ENCODE assay signal across 14 cellular contexts in genomic region chr9:124593080-124594058, GRCh38.
DNase-seq lines count a peak whose midpoint lies in the region; ATAC-seq and TF ChIP-seq lines count a peak whose summit lies in the region.
"Had no signal": no experiment of that assay in that cellular context is flagged by ENCODE, and none has a peak within 500 bp of the region (broad histone marks: within the 10 kb centered on the region; RNA-seq: fewer than 3 reads in every experiment).

No MANE protein-coding gene starts in this region.

- POLR2A ChIA-PET in A673 (lab: Charles Lee; ENCODE audit: low non-redundant PET) = interaction anchor here (0.7 kb wide), 1 partner anchor 267 kb away, joined by 9 read pairs; no protein-coding TSS in a partner anchor

- peak overlapping the region; percentile 63 for H3K9ac ChIP-seq in HUES48 (ENCODE audit: low read depth, low read length)
- H3K9ac ChIP-seq in adipocyte (ENCODE audit: low read length) = peak overlapping the region; percentile 58

- H3K36me3 ChIP-seq in A673 (ENCODE audit: insufficient read depth, low read length, poor library complexity, severe bottlenecking) = no peaks in the 10 kb centered on the region
- no peaks in the 10 kb centered on the region for H3K36me3 ChIP-seq in HUES48 (ENCODE audit: control insufficient read depth, insufficient read depth, low read length)
- H3K36me3 ChIP-seq in adipocyte (ENCODE audit: control insufficient read depth, insufficient read depth, low read length, severe bottlenecking) = no peaks in the 10 kb centered on the region

- no peak for ATAC-seq in HG03460 (IDR thresholded peaks at IDR 0.05; ENCODE audit: unreplicated experiment)
- ATAC-seq in GM18505 (IDR thresholded peaks at IDR 0.05; ENCODE audit: unreplicated experiment) = no peak
- ATAC-seq: activated CD4-positive, alpha-beta T cell treated with anti-CD3 and anti-CD28 coated beads for 36 hours had no signal

- H3K4me1 ChIP-seq in A673 (ENCODE audit: insufficient read depth, low read length, poor library complexity, severe bottlenecking) (peaks cover 49% of the 10 kb centered on the region), HUES48 (ENCODE audit: control insufficient read depth, insufficient read depth, low read length) (peaks cover 74% of the 10 kb centered on the region), adipocyte (ENCODE audit: control insufficient read depth, insufficient read depth, low read length) (peaks cover 51% of the 10 kb centered on the region)

- CTCF ChIA-PET in A673 (lab: Charles Lee) = interaction anchor here (2.4 kb wide), 1 partner anchor 24 kb away, joined by 9 read pairs; no protein-coding TSS in a partner anchor

- H3K27me3 ChIP-seq in A673 (replicated peaks; ENCODE audit: insufficient read depth, low read depth, low read length, poor library complexity) = no peaks in the 10 kb centered on the region
- no peaks in the 10 kb centered on the region for H3K27me3 ChIP-seq in HUES48 (ENCODE audit: control insufficient read depth, insufficient read depth, low read length)
- H3K27me3 ChIP-seq in adipocyte (replicated peaks; ENCODE audit: control insufficient read depth, insufficient read depth, low read length) = no peaks in the 10 kb centered on the region

- H3K4me3 ChIP-seq in A673 (ENCODE audit: low read depth, low read length, poor library complexity, severe bottlenecking) (no peak overlapping the region), HUES48 (ENCODE audit: low read depth, low read length) (peak overlapping the region; percentile 61), adipocyte (ENCODE audit: low read length) (peak overlapping the region; percentile 26)
- H3K4me3 ChIP-seq: PC-9 had no signal

- BruUV-seq in A673 (replicated peaks; lab: Mats Ljungman, UMichigan) = no TSS peak

- H3K27ac ChIP-seq in A673 (ENCODE audit: low read depth, low read length, poor library complexity, severe bottlenecking) (peak overlapping the region; percentile 65), HUES48 (ENCODE audit: low read depth, low read length) (peak overlapping the region; percentile 98)
- H3K27ac ChIP-seq: PC-9 had no signal

- no peak for TF ChIP-seq CTCF in A673 (conservative IDR thresholded peaks at IDR 0.05; ENCODE audit: low read depth, low read length)

- TF ChIP-seq POLR2A in GM18505 (IDR thresholded peaks at IDR 0.05; ENCODE audit: borderline replicate concordance, extremely low read depth, insufficient read depth, insufficient read length) = no peak

- intact Hi-C loops in A673 (cut with micrococcal nuclease; ENCODE audit: unreplicated experiment) = no loop called here

- H3K9me3 ChIP-seq in A673 (ENCODE audit: low read depth, low read length, poor library complexity, severe bottlenecking) (no peaks in the 10 kb centered on the region), HUES48 (ENCODE audit: control insufficient read depth, insufficient read depth, low read length) (no peaks in the 10 kb centered on the region), adipocyte (ENCODE audit: control insufficient read depth, low read length) (no peaks in the 10 kb centered on the region)

- DNase-seq in A673 (ENCODE audit: low spot score) (peak; percentile 45), adipocyte (ENCODE audit: low read depth) (no peak), iPS-NIHi7 (ENCODE audit: extremely low spot score) (peak; percentile 77), amniotic stem cell (lab: John Stamatoyannopoulos, UW) (no peak)
- DNase-seq in activated CD8-positive, alpha-beta memory T cell treated with anti-CD3 and anti-CD28 coated beads, Interleukin-2, amount 50 U/mL, for 48 hours = no peak
- DNase-seq: activated CD4-positive, alpha-beta T cell treated with anti-CD3 and anti-CD28 coated beads for 36 hours; activated naive CD4-positive, alpha-beta T cell treated with anti-CD3 and anti-CD28 coated beads, Interleukin-2, amount 50 U/mL, for 16 hours; mammary epithelial cell; MM.1S; PC-9; small intestine had no signal

Comparison
In these comparisons a context has a peak if more than half of its experiments do, and no peak if none do; other contexts are left out.
1. DNase-seq: peak in A673 (single experiment) and iPS-NIHi7 (single experiment); none in adipocyte (single experiment), activated CD8-positive, alpha-beta memory T cell treated with anti-CD3 and anti-CD28 coated beads, Interleukin-2, amount 50 U/mL, for 48 hours (single experiment) and amniotic stem cell (single experiment).